Comparison of ENCODE assay signal across 32 cellular contexts in genomic region chr11:22690891-22691290, GRCh38. TPM values are rescaled to one million over a fixed set of nuclear protein-coding genes. Genes with fewer than 3 reads are reported as not detected.
DNase-seq lines count a peak whose midpoint lies in the region; ATAC-seq, FAIRE-seq and TF ChIP-seq lines count a peak whose summit lies in the region.
"Had no signal": no experiment of that assay in that cellular context is flagged by ENCODE, and none has a peak within 500 bp of the region (broad histone marks: within the 10 kb centered on the region; RNA-seq: fewer than 3 reads in every experiment).

No MANE protein-coding gene starts in this region.

- H3K9ac ChIP-seq in astrocyte (ENCODE audit: low read length): no peak overlapping the region
- H3K9ac ChIP-seq: BLaER1 treated with 17β-estradiol and CSF1 and Interleukin-3, amounts not matched to agents 10 nM and 100 nM had no signal

- no peak overlapping the region for H3K4me2 ChIP-seq in astrocyte (ENCODE audit: low read length)

- peak overlapping the region; percentile 42 to 65 for H3K4me3 Mint-ChIP-seq in activated T-cell treated with anti-CD3 and anti-CD28 coated beads, Interleukin-2, amount 50 U/mL, for 72 hours
- H3K4me3 Mint-ChIP-seq in astrocyte (ENCODE audit: unreplicated experiment): no peak overlapping the region
- H3K4me3 Mint-ChIP-seq: activated CD4-positive, alpha-beta memory T cell treated with anti-CD3 and anti-CD28 coated beads, Interleukin-2, amount 10 ng/mL, durations not matched to agents 7 days and 5 days; HFFc6; T-helper 2 cell treated with Interferon-gamma antibody and Interleukin-4, amounts not matched to agents 5 μg/mL and 100 μg/mL, for 36 hours had no signal

- H3K27ac Mint-ChIP-seq in activated T-cell treated with anti-CD3 and anti-CD28 coated beads, Interleukin-2, amount 50 U/mL, for 72 hours: peak overlapping the region; percentile 5
- peak overlapping the region; percentile 67 for H3K27ac Mint-ChIP-seq in astrocyte (ENCODE audit: unreplicated experiment)
- H3K27ac Mint-ChIP-seq: activated CD4-positive, alpha-beta memory T cell treated with anti-CD3 and anti-CD28 coated beads, Interleukin-2, amount 10 ng/mL, durations not matched to agents 7 days and 5 days; HFFc6; T-helper 2 cell treated with Interferon-gamma antibody and Interleukin-4, amounts not matched to agents 5 μg/mL and 100 μg/mL, for 36 hours had no signal

- FAIRE-seq in GM19239 (lab: Jason Lieb, UNC) (peak; percentile 37), astrocyte (lab: Jason Lieb, UNC) (no peak)
- FAIRE-seq: D721Med, small intestine had no signal

- H3K79me2 ChIP-seq in astrocyte (ENCODE audit: insufficient read depth, low read length): no peaks in the 10 kb centered on the region

- no peak for TF ChIP-seq CTCF in astrocyte (IDR thresholded peaks at IDR 0.05; ENCODE audit: insufficient read depth, low read depth, low read length)
- TF ChIP-seq CTCF in heart right ventricle (IDR thresholded peaks at IDR 0.05): no peak

- 74 to 75% methylated on average over 4 of the region's 4 CpGs for WGBS in heart right ventricle, 2 donors

- H4K20me1 ChIP-seq in astrocyte (ENCODE audit: insufficient read depth, low read length): no peaks in the 10 kb centered on the region
- H4K20me1 ChIP-seq: BLaER1 treated with 17β-estradiol and CSF1 and Interleukin-3, amounts not matched to agents 10 nM and 100 nM had no signal

- H3K4me3 ChIP-seq in astrocyte (ENCODE audit: insufficient read depth, low read depth, low read length) (no peak overlapping the region), neuron (ENCODE audit: low read length) (peak overlapping the region; percentile 18), heart right ventricle (no peak overlapping the region)
- H3K4me3 ChIP-seq: adrenal gland; BLaER1 treated with 17β-estradiol and CSF1 and Interleukin-3, amounts not matched to agents 10 nM and 100 nM; breast epithelium; esophagus muscularis mucosa; MG63; thoracic aorta had no signal

- no peak for ATAC-seq in activated T-cell treated with anti-CD3 and anti-CD28 coated beads, Interleukin-2, amount 50 U/mL, for 72 hours (replicated peaks in 1 of 2)
- ATAC-seq in heart right ventricle (no peak), HG03280 (IDR thresholded peaks at IDR 0.05; ENCODE audit: unreplicated experiment) (no peak)
- ATAC-seq: left lobe of liver, SK-N-SH treated with all-trans-retinoic acid at 6 μM for 48 hours had no signal

- H3K27me3 Mint-ChIP-seq in activated T-cell treated with anti-CD3 and anti-CD28 coated beads, Interleukin-2, amount 50 U/mL, for 72 hours (ENCODE audit: low read depth): no peaks in the 10 kb centered on the region
- no peaks in the 10 kb centered on the region for H3K27me3 Mint-ChIP-seq in astrocyte (ENCODE audit: low read depth, unreplicated experiment)
- H3K27me3 Mint-ChIP-seq: activated CD4-positive, alpha-beta memory T cell treated with anti-CD3 and anti-CD28 coated beads, Interleukin-2, amount 10 ng/mL, durations not matched to agents 7 days and 5 days had no signal

- H3K27ac ChIP-seq in astrocyte (ENCODE audit: low read depth, low read length) (no peak overlapping the region), heart right ventricle (no peak overlapping the region)
- H3K27ac ChIP-seq: adrenal gland; BLaER1 treated with 17β-estradiol and CSF1 and Interleukin-3, amounts not matched to agents 10 nM and 100 nM; breast epithelium; esophagus muscularis mucosa; thoracic aorta; VCaP had no signal

- H2AFZ ChIP-seq in astrocyte (ENCODE audit: low read depth, low read length) (no peak overlapping the region), neuron (ENCODE audit: low read depth, low read length) (peak overlapping the region; percentile 29)

- H3K9me3 Mint-ChIP-seq in activated T-cell treated with anti-CD3 and anti-CD28 coated beads, Interleukin-2, amount 50 U/mL, for 72 hours: no peaks in the 10 kb centered on the region
- H3K9me3 Mint-ChIP-seq in astrocyte (ENCODE audit: unreplicated experiment): no peaks in the 10 kb centered on the region
- H3K9me3 Mint-ChIP-seq: activated CD4-positive, alpha-beta memory T cell treated with anti-CD3 and anti-CD28 coated beads, Interleukin-2, amount 10 ng/mL, durations not matched to agents 7 days and 5 days; T-helper 2 cell treated with Interferon-gamma antibody and Interleukin-4, amounts not matched to agents 5 μg/mL and 100 μg/mL, for 36 hours had no signal

- H3K4me1 Mint-ChIP-seq in activated T-cell treated with anti-CD3 and anti-CD28 coated beads, Interleukin-2, amount 50 U/mL, for 72 hours (ENCODE audit: low read depth): peaks cover 17% of the 10 kb centered on the region
- H3K4me1 Mint-ChIP-seq in astrocyte (ENCODE audit: low read depth, unreplicated experiment): peaks cover 8% of the 10 kb centered on the region
- H3K4me1 Mint-ChIP-seq: activated CD4-positive, alpha-beta memory T cell treated with anti-CD3 and anti-CD28 coated beads, Interleukin-2, amount 10 ng/mL, durations not matched to agents 7 days and 5 days had no signal

- no peaks in the 10 kb centered on the region for H3K36me3 Mint-ChIP-seq in activated T-cell treated with anti-CD3 and anti-CD28 coated beads, Interleukin-2, amount 50 U/mL, for 72 hours (ENCODE audit: insufficient read depth in 2 of 2)
- H3K36me3 Mint-ChIP-seq in astrocyte (ENCODE audit: low read depth, unreplicated experiment): no peaks in the 10 kb centered on the region

- H3K9me3 ChIP-seq in astrocyte (ENCODE audit: insufficient read depth, low read depth, low read length) (no peaks in the 10 kb centered on the region), neuron (ENCODE audit: low read length) (no peaks in the 10 kb centered on the region), heart right ventricle (no peaks in the 10 kb centered on the region)
- H3K9me3 ChIP-seq: adrenal gland; BLaER1 treated with 17β-estradiol and CSF1 and Interleukin-3, amounts not matched to agents 10 nM and 100 nM; breast epithelium; esophagus muscularis mucosa; MG63; thoracic aorta had no signal

- intact Hi-C loops in heart right ventricle (cut with DNase I): no loop called here

- no peaks in the 10 kb centered on the region for H3K36me3 ChIP-seq in astrocyte (ENCODE audit: insufficient read depth, low read length)
- no peaks in the 10 kb centered on the region for H3K36me3 ChIP-seq in neuron (ENCODE audit: insufficient read depth, low read length)
- no peaks in the 10 kb centered on the region for H3K36me3 ChIP-seq in heart right ventricle
- H3K36me3 ChIP-seq: adrenal gland; BLaER1 treated with 17β-estradiol and CSF1 and Interleukin-3, amounts not matched to agents 10 nM and 100 nM; breast epithelium; esophagus muscularis mucosa; MG63; thoracic aorta had no signal

- no peaks in the 10 kb centered on the region for H3K4me1 ChIP-seq in astrocyte (ENCODE audit: insufficient read depth, low read length)
- peaks cover 7% of the 10 kb centered on the region for H3K4me1 ChIP-seq in neuron (ENCODE audit: insufficient read depth, low read length)
- peaks cover 0 to 10% (median 0%) of the 10 kb centered on the region in 9 donors for H3K4me1 ChIP-seq in heart right ventricle
- H3K4me1 ChIP-seq: adrenal gland, breast epithelium, esophagus muscularis mucosa had no signal

- H3K27me3 ChIP-seq in astrocyte (ENCODE audit: insufficient read depth, low read length) (no peaks in the 10 kb centered on the region), neuron (ENCODE audit: insufficient read depth, low read length) (no peaks in the 10 kb centered on the region), heart right ventricle (no peaks in the 10 kb centered on the region)
- H3K27me3 ChIP-seq: adrenal gland; BLaER1 treated with 17β-estradiol and CSF1 and Interleukin-3, amounts not matched to agents 10 nM and 100 nM; breast epithelium; esophagus muscularis mucosa; MG63 had no signal

- DNase-seq in activated T-cell treated with anti-CD3 and anti-CD28 coated beads, Interleukin-2, amount 50 U/mL, for 72 hours: no peak
- no peak for DNase-seq in activated T-cell treated with anti-CD3 and anti-CD28 coated beads, Interleukin-2, amount 50 U/mL, for 48 hours
- DNase-seq in GM19239 (ENCODE audit: insufficient read length, low spot score): no peak
- no peak for DNase-seq in astrocyte (ENCODE audit: low read depth)
- DNase-seq in GF-D8 (lab: John Stamatoyannopoulos, UW): no peak
- DNase-seq in heart right ventricle: no peak
- DNase-seq: ACHN; activated CD4-positive, alpha-beta memory T cell treated with anti-CD3 and anti-CD28 coated beads, Interleukin-2, amount 10 ng/mL, durations not matched to agents 7 days and 5 days; adrenal gland; cortex of kidney; foreskin melanocyte; HFFc6; hypothalamus; KBM-7; mesendoderm; MG63; NCI-H1417 treated with DMSO at 0.1 percent for 48 hours; NCI-H2081 treated with DMSO at 0.1 percent for 48 hours; NCI-H82; small intestine; stimulated activated CD4-positive, alpha-beta T cell treated with anti-CD3 and anti-CD28 coated beads, Interleukin-2, amount 100 ng/mL, for 24 hours had no signal

RNA-seq across cellular contexts. Expression of gene GAS2, which starts 24.5 kb away (rescaled TPM):
- 1 to 10 TPM; 2.0 to 2.5 TPM for total RNA-seq in activated T-cell treated with anti-CD3 and anti-CD28 coated beads, Interleukin-2, amount 50 U/mL, for 72 hours
- 1.5 and 1.7 TPM in 2 replicates for total RNA-seq in astrocyte
- total RNA-seq in heart right ventricle: 10 to 100 TPM in 8 of 10 donors, 1 to 10 TPM in 2; 7.4 to 21.7 (median 14.1) TPM
- polyA plus RNA-seq in heart right ventricle: 1 to 10 TPM; 1.5 to 6.9 TPM
